ENCODE assay signal across 8 cellular contexts in the genomic region with DNA sequence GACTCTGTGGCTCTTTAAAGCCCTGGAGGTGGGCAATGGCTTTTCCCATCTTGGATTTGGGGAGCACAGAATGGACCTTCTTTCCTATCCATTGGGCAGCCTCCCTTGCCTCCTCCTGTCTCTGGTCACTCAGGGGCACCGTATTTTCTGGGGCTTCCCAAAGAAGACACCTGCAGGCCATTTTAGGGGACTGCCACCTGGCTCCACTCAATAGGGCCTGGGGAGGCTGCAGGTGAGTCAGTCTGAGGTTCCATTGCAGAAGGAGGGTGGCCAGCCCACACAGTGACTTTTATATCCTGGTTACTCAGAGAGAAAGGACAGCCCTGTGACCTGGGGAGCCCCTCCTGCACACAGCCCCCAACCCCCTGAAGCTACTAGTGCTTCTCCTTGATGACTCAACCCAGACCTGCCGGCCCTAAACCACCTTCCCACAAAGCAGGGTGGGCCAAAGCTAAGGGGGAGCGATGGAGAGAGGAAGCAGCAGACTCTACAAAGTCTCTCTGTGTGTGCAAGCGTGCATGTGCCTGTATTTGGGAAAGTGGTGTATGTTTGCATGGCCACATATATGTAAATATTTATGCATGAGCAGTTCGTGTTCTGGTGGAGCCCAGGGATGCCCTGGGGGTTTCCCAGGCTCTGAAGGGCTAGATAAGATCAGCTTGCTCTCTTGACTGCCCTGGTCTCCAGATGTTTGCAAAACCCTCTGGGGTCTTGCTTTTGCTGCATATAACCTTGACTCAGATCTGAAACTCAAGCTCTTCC. TPM values are rescaled to one million over a fixed set of nuclear protein-coding genes. Genes with fewer than 3 reads are reported as not detected.
DNase-seq lines count a peak whose midpoint lies in the region; ATAC-seq and TF ChIP-seq lines count a peak whose summit lies in the region.

No MANE protein-coding gene starts in this region.

- H3K27me3 Mint-ChIP-seq in Calu3 (ENCODE audit: unreplicated experiment): no peaks in the 10 kb centered on the region
- peaks cover 2% of the 10 kb centered on the region for H3K27me3 Mint-ChIP-seq in activated T-cell treated with anti-CD3 and anti-CD28 coated beads, Interleukin-2, amount 50 U/mL, for 24 hours

- no peaks in the 10 kb centered on the region for H3K36me3 ChIP-seq in trophoblast cell (ENCODE audit: control insufficient read depth in 1 of 2, insufficient read depth in 2 of 2, low read length in 2 of 2)

- peak overlapping the region; percentile 93 for H3K27ac Mint-ChIP-seq in Calu3 (ENCODE audit: unreplicated experiment)
- peak overlapping the region; percentile 48 for H3K27ac Mint-ChIP-seq in activated T-cell treated with anti-CD3 and anti-CD28 coated beads, Interleukin-2, amount 50 U/mL, for 24 hours

- no peak overlapping the region for H3K4me3 ChIP-seq in trophoblast cell (ENCODE audit: low read depth, low read length)

- no peaks in the 10 kb centered on the region for H3K9me3 Mint-ChIP-seq in Calu3 (ENCODE audit: low read depth, unreplicated experiment)
- H3K9me3 Mint-ChIP-seq in activated T-cell treated with anti-CD3 and anti-CD28 coated beads, Interleukin-2, amount 50 U/mL, for 24 hours: no peaks in the 10 kb centered on the region

- H3K4me1 Mint-ChIP-seq in Calu3 (ENCODE audit: low read depth, unreplicated experiment): peaks cover 78% of the 10 kb centered on the region
- H3K4me1 Mint-ChIP-seq in activated T-cell treated with anti-CD3 and anti-CD28 coated beads, Interleukin-2, amount 50 U/mL, for 24 hours (ENCODE audit: low read depth): peaks cover 28% of the 10 kb centered on the region

- peak; percentile 60 for TF ChIP-seq CTCF in Calu3 (IDR thresholded peaks at IDR 0.05; ENCODE audit: unreplicated experiment)

- H3K18ac ChIP-seq in trophoblast cell (ENCODE audit: low read length): no peak overlapping the region

- peak overlapping the region; percentile 72 for H4K91ac ChIP-seq in trophoblast cell (ENCODE audit: low read depth, low read length)

- no CpG with 5 or more reads among the region's 5 CpGs for WGBS in trophoblast cell (ENCODE audit: extremely low coverage, insufficient coverage, insufficient read length)

- no peaks in the 10 kb centered on the region for H3K79me2 ChIP-seq in trophoblast cell (ENCODE audit: control insufficient read depth, insufficient read depth, low read length, poor library complexity)

- peaks cover 30% of the 10 kb centered on the region for H3K79me1 ChIP-seq in trophoblast cell (ENCODE audit: low read length)

- intact Hi-C loops in Calu3 (cut with micrococcal nuclease; ENCODE audit: unreplicated experiment): loop anchor here (1.0 to 5.0 kb wide), 3 partner anchors 35 to 77 kb away; no protein-coding TSS in a partner anchor

- no peak overlapping the region for H3K4ac ChIP-seq in trophoblast cell (ENCODE audit: low read depth, low read length)

- H3K27ac ChIP-seq in trophoblast cell (ENCODE audit: low read depth, low read length): peak overlapping the region; percentile 88

- no peak overlapping the region for H3K9ac ChIP-seq in trophoblast cell (ENCODE audit: low read length)

- peak; percentile 61 for ATAC-seq in HG03135 (IDR thresholded peaks at IDR 0.05; ENCODE audit: unreplicated experiment)

- H4K8ac ChIP-seq in trophoblast cell (ENCODE audit: low read depth, low read length): peak overlapping the region; percentile 57

- peaks cover 40% of the 10 kb centered on the region in 2 experiments for H3K4me1 ChIP-seq in trophoblast cell (ENCODE audit: control insufficient read depth in 1 of 2, insufficient read depth in 2 of 2, low read length in 2 of 2)

- no TSS peak for BruUV-seq in Calu3 (replicated peaks; lab: Mats Ljungman, UMichigan)

- H3K4me3 Mint-ChIP-seq in Calu3 (ENCODE audit: low read depth, unreplicated experiment): peak overlapping the region; percentile 28
- no peak overlapping the region for H3K4me3 Mint-ChIP-seq in activated T-cell treated with anti-CD3 and anti-CD28 coated beads, Interleukin-2, amount 50 U/mL, for 24 hours

- CTCF ChIA-PET in Calu3 (lab: Charles Lee): interaction anchor here (0.5 to 1.7 kb wide), 10 partner anchors 9 to 192 kb away, joined by 3 to 13 read pairs (median 4); partner anchors contain the start of genes PSME3IP1 and RSPRY1

- no peak overlapping the region for H4K12ac ChIP-seq in trophoblast cell (ENCODE audit: low read depth, low read length)

- peak overlapping the region; percentile 56 for H2AK5ac ChIP-seq in trophoblast cell (ENCODE audit: low read length)

- H3K27me3 ChIP-seq in trophoblast cell (ENCODE audit: insufficient read depth, low read length): no peaks in the 10 kb centered on the region

- H2BK120ac ChIP-seq in trophoblast cell (ENCODE audit: insufficient read depth, low read length, poor library complexity): peak overlapping the region; percentile 21

- H3K36me3 Mint-ChIP-seq in Calu3 (ENCODE audit: insufficient read depth, unreplicated experiment): peaks cover 27% of the 10 kb centered on the region
- H3K36me3 Mint-ChIP-seq in activated T-cell treated with anti-CD3 and anti-CD28 coated beads, Interleukin-2, amount 50 U/mL, for 24 hours (ENCODE audit: low read depth): no peaks in the 10 kb centered on the region

- peak overlapping the region; percentile 48 for H2BK12ac ChIP-seq in trophoblast cell (ENCODE audit: low read length)

- H3K14ac ChIP-seq in trophoblast cell (ENCODE audit: low read length): peak overlapping the region; percentile 30

- no peak overlapping the region for H2AFZ ChIP-seq in trophoblast cell (ENCODE audit: insufficient read depth, low read length, poor library complexity)

- H3K23ac ChIP-seq in trophoblast cell (ENCODE audit: low read length): no peak overlapping the region

- H3K9me3 ChIP-seq in trophoblast cell (ENCODE audit: insufficient read depth, low read depth, low read length): no peaks in the 10 kb centered on the region

- DNase-seq in Calu3 (peak; percentile 71), GM19238 (ENCODE audit: insufficient read length, low spot score) (peak; percentile 75), trophoblast cell (peak; percentile 60 to 67), DMS153 treated with DMSO at 0.1 percent for 48 hours (lab: John Stamatoyannopoulos, UW; ENCODE audit: unreplicated experiment) (no peak), NCI-H1694 (lab: John Stamatoyannopoulos, UW) (no peak), NOMO-1 (lab: John Stamatoyannopoulos, UW; ENCODE audit: unreplicated experiment in 2 of 2) (no peak)
- peak; percentile 42 for DNase-seq in activated T-cell treated with anti-CD3 and anti-CD28 coated beads, Interleukin-2, amount 50 U/mL, for 24 hours

- H2BK5ac ChIP-seq in trophoblast cell (ENCODE audit: low read depth, low read length, poor library complexity): peak overlapping the region; percentile 51

- H3K4me2 ChIP-seq in trophoblast cell (ENCODE audit: low read length): peak overlapping the region; percentile 29

RNA-seq across cellular contexts. Expression of gene CX3CL1, which starts 5.0 kb away (rescaled TPM):
- total RNA-seq in Calu3 (2022): 17.6 and 41.4 TPM in 2 replicates
- polyA plus RNA-seq in trophoblast cell (2013): 3.5 TPM in 2 replicates

RNA-seq across cellular contexts. Expression of gene CCL22, which starts 18.7 kb away (rescaled TPM):
- 2.6 and 4.5 TPM in 2 replicates for total RNA-seq in Calu3 (2022)
- polyA plus RNA-seq in trophoblast cell (2013): 0.03 TPM in 2 replicates

RNA-seq across cellular contexts. Expression of gene CCL17, which starts 27.3 kb away (rescaled TPM):
- total RNA-seq in Calu3 (2022): not detected in 2 replicates
- polyA plus RNA-seq in trophoblast cell (2013): not detected in 2 replicates

Comparison
In these comparisons a context has a peak if more than half of its experiments do, and no peak if none do; other contexts are left out.
1. DNase-seq: peak in Calu3 (single experiment), GM19238 (single experiment), activated T-cell treated with anti-CD3 and anti-CD28 coated beads, Interleukin-2, amount 50 U/mL, for 24 hours (single experiment) and trophoblast cell (2 of 2); none in DMS153 treated with DMSO at 0.1 percent for 48 hours (single experiment), NCI-H1694 (single experiment) and NOMO-1 (0 of 2).